ENCODE assay signal across 19 cellular contexts in genomic region chr6:150684715-150685459, GRCh38.
A peak's percentile ranks its signal among the peaks of the same experiment; 100 is the strongest.
DNase-seq lines count a peak whose midpoint lies in the region; ATAC-seq and TF ChIP-seq lines count a peak whose summit lies in the region.
"Had no signal": no experiment of that assay in that cellular context is flagged by ENCODE, and none has a peak within 500 bp of the region (broad histone marks: within the 10 kb centered on the region; RNA-seq: fewer than 3 reads in every experiment).

No MANE protein-coding gene starts in this region.

- H3K4me2 ChIP-seq in OCI-LY7 (ENCODE audit: low read length), result peak overlapping the region; percentile 30; the same call in 1 of the 2 replicates

- H3K36me3 ChIP-seq in OCI-LY7 (ENCODE audit: insufficient read depth, low read length), result no peaks in the 10 kb centered on the region
- H3K36me3 ChIP-seq in colonic mucosa, result no peaks in the 10 kb centered on the region
- no peaks in the 10 kb centered on the region for H3K36me3 ChIP-seq in right lobe of liver
- no peaks in the 10 kb centered on the region for H3K36me3 ChIP-seq in stomach smooth muscle (ENCODE audit: control insufficient read depth in 2 of 2, insufficient read depth in 2 of 2, low read length in 2 of 2)
- H3K36me3 ChIP-seq: MG63, vagina had no signal

- DNase-seq in OCI-LY7 (ENCODE audit: low spot score) (no peak), colonic mucosa (peak; percentile 61), right lobe of liver (no peak), DMS153 (lab: John Stamatoyannopoulos, UW) (no peak), ecto neural progenitor cell (ENCODE audit: low spot score) (no peak)
- no peak for DNase-seq in stimulated activated naive CD4-positive, alpha-beta T cell treated with Interleukin-2 at 50 U/mL for 16 hours (lab: John Stamatoyannopoulos, UW)
- DNase-seq in stimulated activated CD4-positive, alpha-beta T cell treated with anti-CD3 and anti-CD28 coated beads, Interleukin-1b, Interleukin-23, amount 100 ng/mL, for 48 hours, result no peak
- DNase-seq: activated CD4-positive, alpha-beta T cell treated with anti-CD3 and anti-CD28 coated beads, Interleukin-2, amount 50 U/mL, for 1 hour; AML-193; central memory CD4-positive, alpha-beta T cell; DMS53; GOT3; islet precursor cell; MG63; NCI-H2081 treated with DMSO at 0.1 percent for 48 hours; NCI-H748 treated with DMSO at 0.1 percent for 48 hours; stimulated activated CD4-positive, alpha-beta T cell treated with anti-CD3 and anti-CD28 coated beads, Interleukin-4, amount 100 ng/mL, for 1 hour had no signal

- intact Hi-C loops in OCI-LY7 (cut with micrococcal nuclease; ENCODE audit: unreplicated experiment) (loop anchor here (5.0 kb wide), 2 partner anchors 82 to 268 kb away; no protein-coding TSS in a partner anchor), colonic mucosa (cut with DNase I) (no loop called here), right lobe of liver (cut with DNase I) (no loop called here)

- no TSS peak for BruUV-seq in OCI-LY7 (replicated peaks; lab: Mats Ljungman, UMichigan)

- POLR2A ChIA-PET in OCI-LY7 (lab: Charles Lee), result interaction anchor here (0.6 kb wide), 2 partner anchors 15 to 1104 kb away, joined by 3 read pairs; no protein-coding TSS in a partner anchor

- ATAC-seq in right lobe of liver, result peak; percentile 27 to 44 (median 40)

- H3K27ac ChIP-seq in OCI-LY7 (ENCODE audit: low read depth, low read length, poor library complexity, severe bottlenecking) (no peak overlapping the region), colonic mucosa (no peak overlapping the region), right lobe of liver (peak overlapping the region in 2 of 3 donors; percentile 0 to 47), stomach smooth muscle (ENCODE audit: low read length) (peak overlapping the region; percentile 58)
- H3K27ac ChIP-seq: vagina had no signal

- H2AFZ ChIP-seq in OCI-LY7 (ENCODE audit: low read length), result no peak overlapping the region

- CTCF ChIA-PET in OCI-LY7 (lab: Charles Lee; ENCODE audit: unreplicated experiment), result interaction anchor here (2.6 kb wide), 1 partner anchor 131 kb away, joined by 10 read pairs; no protein-coding TSS in a partner anchor

- peaks cover 56% of the 10 kb centered on the region for H3K4me1 ChIP-seq in OCI-LY7 (ENCODE audit: insufficient read depth, low read length, poor library complexity, severe bottlenecking)
- H3K4me1 ChIP-seq in colonic mucosa, result no peaks in the 10 kb centered on the region
- H3K4me1 ChIP-seq in right lobe of liver, result no peaks in the 10 kb centered on the region
- no peaks in the 10 kb centered on the region for H3K4me1 ChIP-seq in stomach smooth muscle (ENCODE audit: control insufficient read depth, insufficient read depth, low read length)

- TF ChIP-seq POLR2A in right lobe of liver (IDR thresholded peaks at IDR 0.05), result no peak

- H3K27me3 ChIP-seq in colonic mucosa (no peaks in the 10 kb centered on the region), right lobe of liver (no peaks in the 10 kb centered on the region), stomach smooth muscle (ENCODE audit: control insufficient read depth in 1 of 2, insufficient read depth in 2 of 2, low read length in 2 of 2) (no peaks in the 10 kb centered on the region)
- H3K27me3 ChIP-seq: MG63, vagina had no signal

- 44% methylated on average over 9 of the region's 13 CpGs for WGBS in right lobe of liver (ENCODE audit: insufficient coverage, low coverage, low lambda C conversion rate, missing lambda C conversion rate)

- peaks cover 5% of the 10 kb centered on the region; the same call in 1 of the 2 replicates for H3K9me3 ChIP-seq in OCI-LY7 (ENCODE audit: low read length)
- no peaks in the 10 kb centered on the region for H3K9me3 ChIP-seq in colonic mucosa
- H3K9me3 ChIP-seq in right lobe of liver, result no peaks in the 10 kb centered on the region
- no peaks in the 10 kb centered on the region for H3K9me3 ChIP-seq in stomach smooth muscle (ENCODE audit: control insufficient read depth in 2 of 2, low read length in 2 of 2)
- H3K9me3 ChIP-seq: MG63, vagina had no signal

- H3K9ac ChIP-seq in colonic mucosa (ENCODE audit: low read depth in 2 of 2, low read length in 2 of 2), result no peak overlapping the region
- peak overlapping the region in 1 of 2 donors; percentile 2 for H3K9ac ChIP-seq in stomach smooth muscle (ENCODE audit: low read length in 2 of 2)

- H3K4me3 ChIP-seq in OCI-LY7 (ENCODE audit: low read depth, low read length, poor library complexity, severe bottlenecking) (no peak overlapping the region), colonic mucosa (no peak overlapping the region), right lobe of liver (no peak overlapping the region), stomach smooth muscle (ENCODE audit: low read length in 2 of 2) (peak overlapping the region in 1 of 2 donors; percentile 22)
- H3K4me3 ChIP-seq: MG63, vagina had no signal

- no peak for TF ChIP-seq CTCF in OCI-LY7 (conservative IDR thresholded peaks at IDR 0.05; ENCODE audit: low read length)
- TF ChIP-seq CTCF in colonic mucosa (IDR thresholded peaks at IDR 0.05), result no peak
- no peak for TF ChIP-seq CTCF in right lobe of liver (IDR thresholded peaks at IDR 0.05)

- no peaks in the 10 kb centered on the region for H4K20me1 ChIP-seq in OCI-LY7 (ENCODE audit: insufficient read depth, low read length)

- no peaks in the 10 kb centered on the region for H3K9me2 ChIP-seq in OCI-LY7 (ENCODE audit: insufficient read depth, low read length)

- no peaks in the 10 kb centered on the region for H3K79me2 ChIP-seq in OCI-LY7 (ENCODE audit: insufficient read depth, low read depth, low read length)

Comparison
In these comparisons a context has a peak if more than half of its experiments do, and no peak if none do; other contexts are left out.
1. H3K27ac ChIP-seq: peak in right lobe of liver (2 of 3) and stomach smooth muscle (single experiment); none in OCI-LY7 (single experiment) and colonic mucosa (single experiment).